Comparison of ENCODE assay signal across 8 cellular contexts in the genomic region with DNA sequence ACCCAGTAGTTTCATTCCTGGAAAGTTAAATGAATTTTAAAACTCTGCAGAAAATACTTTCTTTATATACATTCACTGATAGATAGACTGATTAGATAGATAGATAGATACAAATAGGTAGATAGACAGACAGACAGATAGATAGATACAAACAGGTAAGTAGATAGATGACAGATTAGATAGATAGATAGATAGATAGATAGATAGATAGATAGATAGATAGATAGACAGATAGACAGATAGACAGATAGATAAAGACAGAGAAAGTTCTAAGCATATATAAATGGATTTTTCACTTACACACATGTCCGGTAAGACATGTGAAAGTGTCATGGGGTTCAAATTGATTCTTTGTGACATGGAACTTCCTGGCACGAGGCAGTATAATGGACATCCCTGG.
"Had no signal": no experiment of that assay in that cellular context is flagged by ENCODE, and none has a peak within 500 bp of the region (broad histone marks: within the 10 kb centered on the region; RNA-seq: fewer than 3 reads in every experiment).

No MANE protein-coding gene starts in this region.

- ATAC-seq: GM12878 had no signal

- FAIRE-seq: G401.6, GM12878, GM12891, GM12892, GM18507, GM19239 had no signal

- DNase-seq: GDM1, GF-D8 had no signal

- H3K4me3 ChIP-seq: GM12878 had no signal
